Comparison of ENCODE assay signal across 8 cellular contexts in genomic region chr3:32570426-32571191, GRCh38. TPM values are rescaled to one million over a fixed set of nuclear protein-coding genes. Genes with fewer than 3 reads are reported as not detected.
DNase-seq lines count a peak whose midpoint lies in the region; ATAC-seq, FAIRE-seq and TF ChIP-seq lines count a peak whose summit lies in the region.

Gene DYNC1LI1 (minus strand): TSS chr3:32570858. CDS start chr3:32570770, 88 bp downstream.

- H3K23me2 ChIP-seq in H1 (ENCODE audit: low read depth, low read length), result peaks cover 4% of the 10 kb centered on the region

- TF ChIP-seq POLR2A in H1 (IDR thresholded peaks at IDR 0.05; ENCODE audit: control extremely low read depth in 1 of 2, low read depth in 2 of 2, low read length in 2 of 2), result peak; percentile 83 to 99

- H2AFZ ChIP-seq in H1 (ENCODE audit: low read length) (peak within 1 kb of the TSS; percentile 45), mesenchymal stem cell (ENCODE audit: low read depth, low read length) (peak within 1 kb of the TSS; percentile 97)

- peak within 1 kb of the TSS; percentile 92 for H3K27ac Mint-ChIP-seq in Caco-2 (ENCODE audit: unreplicated experiment)
- H3K27ac Mint-ChIP-seq in activated CD8-positive, alpha-beta memory T cell treated with anti-CD3 and anti-CD28 coated beads, Interleukin-2, amount 10 ng/mL, durations not matched to agents 7 days and 5 days, result peak within 1 kb of the TSS; percentile 92

- peak within 1 kb of the TSS; percentile 98 for H3K4me3 ChIP-seq in Caco-2 (ENCODE audit: low read depth, low read length)
- H3K4me3 ChIP-seq in HUES48 (ENCODE audit: low read depth, low read length), result peak within 1 kb of the TSS; percentile 99
- H3K4me3 ChIP-seq in NT2/D1 (ENCODE audit: insufficient read length, low read depth), result peak within 1 kb of the TSS; percentile 99
- H3K4me3 ChIP-seq in H1 (ENCODE audit: extremely low read depth in 1 of 4, insufficient read depth in 2 of 4, low read depth in 3 of 4, low read length in 4 of 4), result peak within 1 kb of the TSS; percentile 82 to 99 (median 95)
- H3K4me3 ChIP-seq in mesenchymal stem cell (ENCODE audit: insufficient read depth in 1 of 2, low read depth in 1 of 2, low read length in 2 of 2), result peak within 1 kb of the TSS; percentile 96 to 99

- peaks cover 0 to 55% of the 10 kb centered on the region in 2 experiments; a peak in 2 of 4 replicates for H3K79me2 ChIP-seq in H1 (ENCODE audit: control insufficient read depth in 1 of 2, insufficient read depth in 2 of 2, low read length in 2 of 2)

- peak within 1 kb of the TSS; percentile 97 for H3K56ac ChIP-seq in H1 (replicated peaks; ENCODE audit: insufficient read length, low read depth, low read length)

- H3K4ac ChIP-seq in H1 (replicated peaks; ENCODE audit: insufficient read length, low read depth, low read length) (peak within 1 kb of the TSS; percentile 98), mesenchymal stem cell (ENCODE audit: low read depth in 1 of 2, low read length in 2 of 2) (peak within 1 kb of the TSS; percentile 90 to 99)

- H3K9me3 ChIP-seq in Caco-2, result no peaks in the 10 kb centered on the region
- H3K9me3 ChIP-seq in HUES48 (ENCODE audit: control insufficient read depth, insufficient read depth, low read length), result no peaks in the 10 kb centered on the region
- no peaks in the 10 kb centered on the region for H3K9me3 ChIP-seq in NT2/D1 (ENCODE audit: insufficient read depth, low read length)
- no peaks in the 10 kb centered on the region for H3K9me3 ChIP-seq in H1 (ENCODE audit: insufficient read depth in 2 of 2, low read depth in 1 of 2, low read length in 1 of 2)
- no peaks in the 10 kb centered on the region for H3K9me3 ChIP-seq in mesenchymal stem cell (ENCODE audit: control insufficient read depth, low read length)

- peak; percentile 89 for ATAC-seq in GM21423 (IDR thresholded peaks at IDR 0.05; ENCODE audit: unreplicated experiment)
- peak; percentile 96 for ATAC-seq in activated CD8-positive, alpha-beta memory T cell treated with anti-CD3 and anti-CD28 coated beads, Interleukin-2, amount 10 ng/mL, durations not matched to agents 7 days and 5 days

- peak; percentile 94 to 95 for DNase-seq in Caco-2
- peak; percentile 88 for DNase-seq in NT2/D1 (ENCODE audit: low read depth, low spot score)
- DNase-seq in activated CD8-positive, alpha-beta memory T cell treated with anti-CD3 and anti-CD28 coated beads, Interleukin-2, amount 10 ng/mL, durations not matched to agents 7 days and 5 days, result peak; percentile 95
- DNase-seq in H1 (ENCODE audit: low read depth in 1 of 2, low spot score in 2 of 2), result peak; percentile 74 to 97
- DNase-seq in mesenchymal stem cell, result peak; percentile 91
- peak; percentile 89 for DNase-seq in stimulated activated CD8-positive, alpha-beta memory T cell treated with anti-CD3 and anti-CD28 coated beads, Interleukin-12 subunit alpha, Interleukin-12 subunit beta, amount 100 ng/mL, for 24 hours (ENCODE audit: extremely low read depth)

- H4K91ac ChIP-seq in H1 (replicated peaks; ENCODE audit: insufficient read length, low read length) (peak within 1 kb of the TSS; percentile 98), mesenchymal stem cell (ENCODE audit: low read length) (peak within 1 kb of the TSS; percentile 97)

- peak within 1 kb of the TSS; percentile 86 for H3K4me3 Mint-ChIP-seq in Caco-2 (ENCODE audit: unreplicated experiment)
- H3K4me3 Mint-ChIP-seq in activated CD8-positive, alpha-beta memory T cell treated with anti-CD3 and anti-CD28 coated beads, Interleukin-2, amount 10 ng/mL, durations not matched to agents 7 days and 5 days, result peak within 1 kb of the TSS; percentile 83

- 0 out of 2 replicates have a peak, but pooled peaks cover 5% of the 10 kb centered on the region for H3K79me1 ChIP-seq in H1 (ENCODE audit: low read depth, low read length)
- H3K79me1 ChIP-seq in mesenchymal stem cell (replicated peaks; ENCODE audit: low read length, poor library complexity, severe bottlenecking), result peaks cover 12% of the 10 kb centered on the region

- H3K4me1 ChIP-seq in Caco-2 (peaks cover 9% of the 10 kb centered on the region), HUES48 (ENCODE audit: control insufficient read depth, insufficient read depth, low read length) (peaks cover 24% of the 10 kb centered on the region), NT2/D1 (ENCODE audit: insufficient read depth, insufficient read length) (peaks cover 3% of the 10 kb centered on the region), H1 (replicated peaks in 1 of 4; ENCODE audit: control insufficient read depth in 3 of 4, insufficient read depth in 4 of 4, low read length in 3 of 4) (peaks cover 0 to 9% (median 1%) of the 10 kb centered on the region in 4 experiments; a peak in 5 of 7 replicates), mesenchymal stem cell (ENCODE audit: control insufficient read depth, insufficient read depth, low read depth, low read length) (peaks cover 2% of the 10 kb centered on the region)

- H3K4me2 ChIP-seq in H1 (ENCODE audit: insufficient read depth in 1 of 2, low read depth in 2 of 2, low read length in 2 of 2), result peak within 1 kb of the TSS; percentile 78 to 98
- peak within 1 kb of the TSS; percentile 97 for H3K4me2 ChIP-seq in mesenchymal stem cell (ENCODE audit: low read length, poor library complexity, severe bottlenecking)

- peak within 1 kb of the TSS; percentile 99 for H3K18ac ChIP-seq in H1 (ENCODE audit: extremely low read depth, low read length)
- peak within 1 kb of the TSS; percentile 97 to 100 for H3K18ac ChIP-seq in mesenchymal stem cell (ENCODE audit: low read depth in 1 of 2, low read length in 2 of 2)

- H4K5ac ChIP-seq in H1 (ENCODE audit: insufficient read length, low read depth, low read length), result peak within 1 kb of the TSS; percentile 98

- CTCF ChIA-PET in Caco-2 (lab: Charles Lee), result interaction anchor here (0.9 kb wide), 1 partner anchor 61 kb away, joined by 3 read pairs; no protein-coding TSS in a partner anchor
- CTCF ChIA-PET in activated CD8-positive, alpha-beta memory T cell treated with anti-CD3 and anti-CD28 coated beads, Interleukin-2, amount 10 ng/mL, durations not matched to agents 7 days and 5 days (lab: Charles Lee), result interaction anchor here (1.1 to 1.2 kb wide), 2 partner anchors 61 to 73 kb away, joined by 4 to 7 read pairs; no protein-coding TSS in a partner anchor
- CTCF ChIA-PET in H1 (lab: Charles Lee; ENCODE audit: partially characterized antibody), result interaction anchor here (0.8 to 1.4 kb wide), 2 partner anchors 11 to 24 kb away, joined by 3 to 4 read pairs; no protein-coding TSS in a partner anchor

- H3K36me3 Mint-ChIP-seq in Caco-2 (ENCODE audit: insufficient read depth, unreplicated experiment), result peaks cover 6% of the 10 kb centered on the region
- peaks cover 9% of the 10 kb centered on the region for H3K36me3 Mint-ChIP-seq in activated CD8-positive, alpha-beta memory T cell treated with anti-CD3 and anti-CD28 coated beads, Interleukin-2, amount 10 ng/mL, durations not matched to agents 7 days and 5 days

- peak within 1 kb of the TSS; percentile 94 for H4K8ac ChIP-seq in H1 (ENCODE audit: extremely low read depth, insufficient read depth, low read length)
- peak within 1 kb of the TSS; percentile 100 for H4K8ac ChIP-seq in mesenchymal stem cell (ENCODE audit: low read length)

- H3K4me1 Mint-ChIP-seq in Caco-2 (ENCODE audit: low read depth, unreplicated experiment), result no peaks in the 10 kb centered on the region
- peaks cover 25% of the 10 kb centered on the region for H3K4me1 Mint-ChIP-seq in activated CD8-positive, alpha-beta memory T cell treated with anti-CD3 and anti-CD28 coated beads, Interleukin-2, amount 10 ng/mL, durations not matched to agents 7 days and 5 days

- H2BK5ac ChIP-seq in H1 (ENCODE audit: low read depth, low read length), result peak within 1 kb of the TSS; percentile 98
- H2BK5ac ChIP-seq in mesenchymal stem cell (ENCODE audit: low read depth, low read length, poor library complexity, severe bottlenecking), result peak within 1 kb of the TSS; percentile 97

- TF ChIP-seq CTCF in Caco-2 (IDR thresholded peaks at IDR 0.05; ENCODE audit: insufficient read depth in 1 of 2, low read depth in 1 of 2, low read length in 1 of 2, severe bottlenecking in 1 of 2, unreplicated experiment in 1 of 2), result no peak
- TF ChIP-seq CTCF in H1 (IDR thresholded peaks at IDR 0.05; ENCODE audit: control extremely low read depth in 1 of 3, insufficient read depth in 1 of 3, low read depth in 1 of 3, low read length in 3 of 3), result no peak

- H3K9ac ChIP-seq in HUES48 (ENCODE audit: low read depth, low read length) (peak within 1 kb of the TSS; percentile 99), NT2/D1 (ENCODE audit: insufficient read length, low read depth) (peak within 1 kb of the TSS; percentile 100), H1 (replicated peaks in 1 of 4; ENCODE audit: extremely low read depth in 1 of 4, low read depth in 3 of 4, low read length in 3 of 4) (peak within 1 kb of the TSS; percentile 93 to 100 (median 98)), mesenchymal stem cell (ENCODE audit: low read length) (peak within 1 kb of the TSS; percentile 98)

- no peak for FAIRE-seq in H1 (lab: Jason Lieb, UNC)

- H2BK120ac ChIP-seq in H1 (replicated peaks; ENCODE audit: low read depth, low read length), result peak within 1 kb of the TSS; percentile 69
- H2BK120ac ChIP-seq in mesenchymal stem cell (ENCODE audit: low read depth, low read length), result peak within 1 kb of the TSS; percentile 86

- no peaks in the 10 kb centered on the region for H3K27me3 ChIP-seq in Caco-2 (replicated peaks; ENCODE audit: control insufficient read depth, insufficient read depth, low read length)
- H3K27me3 ChIP-seq in HUES48 (ENCODE audit: control insufficient read depth, insufficient read depth, low read length), result no peaks in the 10 kb centered on the region; the same call in 1 of the 2 replicates
- no peaks in the 10 kb centered on the region for H3K27me3 ChIP-seq in NT2/D1 (ENCODE audit: insufficient read depth, insufficient read length)
- no peaks in the 10 kb centered on the region for H3K27me3 ChIP-seq in H1 (replicated peaks in 1 of 4; ENCODE audit: control insufficient read depth in 3 of 4, extremely low read depth in 1 of 4, insufficient read depth in 3 of 4, low read length in 3 of 4)
- no peaks in the 10 kb centered on the region for H3K27me3 ChIP-seq in mesenchymal stem cell (ENCODE audit: control insufficient read depth in 1 of 2, insufficient read depth in 1 of 2, low read length in 2 of 2)

- H2BK15ac ChIP-seq in H1 (ENCODE audit: low read length), result peak within 1 kb of the TSS; percentile 62; the same call in 1 of the 2 replicates
- H2BK15ac ChIP-seq in mesenchymal stem cell (ENCODE audit: low read depth, poor library complexity, severe bottlenecking), result peak within 1 kb of the TSS; percentile 95

- no peaks in the 10 kb centered on the region for H3K36me3 ChIP-seq in Caco-2 (ENCODE audit: control insufficient read depth, insufficient read depth, low read length)
- H3K36me3 ChIP-seq in HUES48 (ENCODE audit: control insufficient read depth, insufficient read depth, low read length), result peaks cover 14% of the 10 kb centered on the region
- H3K36me3 ChIP-seq in NT2/D1 (ENCODE audit: insufficient read depth, insufficient read length, low read length), result peaks cover 20% of the 10 kb centered on the region
- peaks cover 0 to 10% (median 3%) of the 10 kb centered on the region in 4 experiments; a peak in 2 of 8 replicates for H3K36me3 ChIP-seq in H1 (ENCODE audit: control insufficient read depth in 2 of 4, insufficient read depth in 4 of 4, low read length in 3 of 4)
- H3K36me3 ChIP-seq in mesenchymal stem cell (ENCODE audit: control insufficient read depth in 1 of 2, insufficient read depth in 2 of 2, low read depth in 1 of 2, low read length in 2 of 2), result peaks cover 3 to 7% of the 10 kb centered on the region in 2 experiments

- BruUV-seq in Caco-2 (replicated peaks; lab: Mats Ljungman, UMichigan), result no TSS peak

- no peaks in the 10 kb centered on the region for H3K9me3 Mint-ChIP-seq in Caco-2 (ENCODE audit: unreplicated experiment)
- no peaks in the 10 kb centered on the region for H3K9me3 Mint-ChIP-seq in activated CD8-positive, alpha-beta memory T cell treated with anti-CD3 and anti-CD28 coated beads, Interleukin-2, amount 10 ng/mL, durations not matched to agents 7 days and 5 days (ENCODE audit: low read depth)

- H2BK20ac ChIP-seq in H1 (ENCODE audit: low read length), result no peak within 1 kb of the TSS

- H2AK5ac ChIP-seq in H1 (ENCODE audit: low read depth, low read length), result 0 out of 2 replicates have a peak within 1 kb of the TSS, but pooled peaks have one; percentile 19
- no peak within 1 kb of the TSS for H2AK5ac ChIP-seq in mesenchymal stem cell (ENCODE audit: low read length, severe bottlenecking)

- no peak within 1 kb of the TSS for H3K23ac ChIP-seq in H1 (ENCODE audit: insufficient read length)
- H3K23ac ChIP-seq in mesenchymal stem cell (ENCODE audit: low read length in 2 of 2), result peak within 1 kb of the TSS; percentile 99

- no peak for TF ChIP-seq RAD21 in H1 (IDR thresholded peaks at IDR 0.05 in 1 of 2, conservative IDR thresholded peaks at IDR 0.05 in 1 of 2; ENCODE audit: low read depth in 2 of 2, low read length in 2 of 2)

- intact Hi-C loops in Caco-2 (cut with micrococcal nuclease; ENCODE audit: unreplicated experiment), result loop anchor here (1.0 to 2.0 kb wide), 3 partner anchors 14 to 115 kb away; partner anchors contain the start of gene CNOT10

- no peaks in the 10 kb centered on the region for H3K27me3 Mint-ChIP-seq in Caco-2 (ENCODE audit: insufficient read depth, unreplicated experiment)
- peaks cover 2% of the 10 kb centered on the region for H3K27me3 Mint-ChIP-seq in activated CD8-positive, alpha-beta memory T cell treated with anti-CD3 and anti-CD28 coated beads, Interleukin-2, amount 10 ng/mL, durations not matched to agents 7 days and 5 days

- no peak within 1 kb of the TSS for H3K14ac ChIP-seq in H1 (ENCODE audit: insufficient read length)
- peak within 1 kb of the TSS in 1 of 2 experiments; percentile 100 for H3K14ac ChIP-seq in mesenchymal stem cell (ENCODE audit: low read length in 2 of 2)

- peaks cover 0 to 7% of the 10 kb centered on the region in 2 experiments for H4K20me1 ChIP-seq in H1 (replicated peaks in 1 of 2; ENCODE audit: control insufficient read depth in 1 of 2, insufficient read depth in 2 of 2, low read length in 2 of 2)

- H3K27ac ChIP-seq in HUES48 (ENCODE audit: low read depth, low read length) (peak within 1 kb of the TSS; percentile 100), H1 (ENCODE audit: low read depth, low read length) (peak within 1 kb of the TSS; percentile 98), mesenchymal stem cell (ENCODE audit: low read length, poor library complexity, severe bottlenecking) (peak within 1 kb of the TSS; percentile 98)

- POLR2A ChIA-PET in Caco-2 (lab: Charles Lee) (interaction anchor here (0.5 to 1.0 kb wide), 2 partner anchors 52 to 61 kb away, joined by 3 to 4 read pairs; no protein-coding TSS in a partner anchor), H1 (lab: Charles Lee; ENCODE audit: partially characterized antibody) (interaction anchor here (0.5 to 2.0 kb wide), 27 partner anchors 8 to 621 kb away, joined by 3 to 14 read pairs (median 4); partner anchors contain the start of genes CMTM7 and CNOT10)

- no peak; a peak in 1 of 3 replicates for TF ChIP-seq EP300 in H1 (IDR thresholded peaks at IDR 0.05; ENCODE audit: borderline replicate concordance in 1 of 2, low read depth in 2 of 2, low read length in 2 of 2)

- H2BK12ac ChIP-seq in H1 (ENCODE audit: low read depth, low read length) (peak within 1 kb of the TSS; percentile 83; the same call in 1 of the 2 replicates), mesenchymal stem cell (ENCODE audit: low read length in 2 of 2) (peak within 1 kb of the TSS in 1 of 2 experiments; percentile 89)

- WGBS in H1 (ENCODE audit: extremely low coverage in 1 of 2, insufficient coverage in 1 of 2, insufficient read length in 1 of 2, insufficient replicate concordance in 2 of 2, low coverage in 1 of 2, low lambda C conversion rate in 2 of 2, missing lambda C conversion rate in 1 of 2), 2 experiments, result 0% methylated on average over 52 of the region's 88 CpGs; no CpG with 5 or more reads in 1 of the 2 experiments
- under 1% methylated on average over 71 of the region's 88 CpGs for WGBS in mesenchymal stem cell

RNA-seq across cellular contexts. Expression of gene DYNC1LI1, which starts in this region (rescaled TPM):
- total RNA-seq in Caco-2 (2022), result 32.7 and 35.4 TPM in 2 replicates
- total RNA-seq in activated CD8-positive, alpha-beta memory T cell treated with anti-CD3 and anti-CD28 coated beads, Interleukin-2, amount 10 ng/mL, durations not matched to agents 7 days and 5 days, result 10 to 100 TPM; 31.1 to 32.7 TPM
- total RNA-seq in H1 (2021; fragmentation: NEBNext Ultra II Directional; extraction: Animal tissue kit (Norgen Biotek cat#: 25700)), result 44.2 and 45.1 TPM in 2 replicates
- polyA plus RNA-seq in H1 (2011; rRNA removed), result 13.2 and 13.6 TPM in 2 replicates
- polyA plus RNA-seq in H1 (2011; cell fraction: cytosol; rRNA removed), result 24.8 TPM
- 18.7 TPM for polyA plus RNA-seq in H1 (2011; cell fraction: nucleus; rRNA removed)
- 31.4 to 45.2 TPM (median 31.9 TPM) in 4 replicates for polyA plus RNA-seq in H1 (2012, experiment 1 of 2)
- polyA plus RNA-seq in H1 (2012, experiment 2 of 2), result 12.8 TPM
- polyA plus RNA-seq in H1 (2013, experiment 1 of 2), result 28.0 TPM
- 28.7 TPM for polyA plus RNA-seq in H1 (2013, experiment 2 of 2)
- polyA minus RNA-seq in H1 (2011; rRNA and poly(A)+ RNA removed), result 12.7 and 16.9 TPM in 2 replicates
- 23.3 TPM for polyA minus RNA-seq in H1 (2011; cell fraction: cytosol; rRNA and poly(A)+ RNA removed)
- polyA minus RNA-seq in H1 (2011; cell fraction: nucleus; rRNA and poly(A)+ RNA removed), result 58.8 TPM
- polyA plus RNA-seq in mesenchymal stem cell (2013, experiment 1 of 2), result 29.1 TPM
- 28.6 TPM for polyA plus RNA-seq in mesenchymal stem cell (2013, experiment 2 of 2)

Comparison
In these comparisons a context has a peak if more than half of its experiments do, and no peak if none do; other contexts are left out.
1. Peak in every context shown above with its lines: DNase-seq, ATAC-seq, H3K4me3 ChIP-seq and H3K27ac ChIP-seq.